13 cellular contexts compared by ENCODE assay signal in genomic region chr7:6443372-6443941, GRCh38. TPM values are rescaled to one million over a fixed set of nuclear protein-coding genes. Genes with fewer than 3 reads are reported as not detected.
DNase-seq lines count a peak whose midpoint lies in the region; ATAC-seq, FAIRE-seq and TF ChIP-seq lines count a peak whose summit lies in the region.
"Had no signal": no experiment of that assay in that cellular context is flagged by ENCODE, and none has a peak within 500 bp of the region (broad histone marks: within the 10 kb centered on the region; RNA-seq: fewer than 3 reads in every experiment).

No MANE protein-coding gene starts in this region.

- H3K4me1 ChIP-seq in keratinocyte (ENCODE audit: control insufficient read depth, extremely low read depth, insufficient read depth, low read length): peaks cover 14% of the 10 kb centered on the region

- DNase-seq in ACHN: peak; percentile 98
- peak; percentile 54 for DNase-seq in HFF-Myc (ENCODE audit: extremely low read depth, low read depth)
- peak; percentile 85 for DNase-seq in amniotic stem cell (lab: John Stamatoyannopoulos, UW)
- DNase-seq in keratinocyte (ENCODE audit: low read depth, low spot score): peak; percentile 53
- DNase-seq in NCI-H82 treated with DMSO at 0.1 percent for 48 hours (lab: John Stamatoyannopoulos, UW; ENCODE audit: unreplicated experiment): no peak
- no peak for DNase-seq in NCI-H1092 (lab: John Stamatoyannopoulos, UW)
- no peak for DNase-seq in ureter (ENCODE audit: low spot score)
- DNase-seq: CD8-positive, alpha-beta memory T cell; NCI-H2081; right cardiac atrium; stimulated activated naive CD4-positive, alpha-beta T cell treated with Interleukin-2 at 50 U/mL for 16 hours had no signal

- no peaks in the 10 kb centered on the region for H3K9me3 ChIP-seq in keratinocyte (ENCODE audit: control insufficient read depth, low read depth, low read length)

- H3K4me3 ChIP-seq in HFF-Myc (replicated peaks; ENCODE audit: low read depth, low read length) (no peak overlapping the region), keratinocyte (ENCODE audit: control insufficient read depth in 2 of 3, extremely low read depth in 1 of 3, insufficient read depth in 2 of 3, low read depth in 1 of 3, low read length in 3 of 3) (no peak overlapping the region)

- no peak overlapping the region for H3K9ac ChIP-seq in keratinocyte (ENCODE audit: control insufficient read depth, extremely low read depth, insufficient read depth, low read length)

- H3K27ac ChIP-seq in keratinocyte (ENCODE audit: control insufficient read depth, insufficient read depth, low read length): peak overlapping the region; percentile 4

- H3K27me3 ChIP-seq in keratinocyte (ENCODE audit: control insufficient read depth, extremely low read depth, insufficient read depth, low read length): no peaks in the 10 kb centered on the region

- no peak overlapping the region for H3K4me2 ChIP-seq in keratinocyte (ENCODE audit: control insufficient read depth, extremely low read depth, insufficient read depth, low read depth, low read length)

- H4K20me1 ChIP-seq in keratinocyte (ENCODE audit: control insufficient read depth, extremely low read depth, insufficient read depth, low read length): no peaks in the 10 kb centered on the region

- peaks cover 12 to 15% of the 10 kb centered on the region in 2 experiments for H3K36me3 ChIP-seq in keratinocyte (ENCODE audit: control insufficient read depth in 2 of 2, extremely low read depth in 1 of 2, insufficient read depth in 2 of 2, low read length in 2 of 2)

- ATAC-seq in HG02840 (IDR thresholded peaks at IDR 0.05; ENCODE audit: low FRiP score, unreplicated experiment): no peak
- ATAC-seq: right cardiac atrium had no signal

- in situ Hi-C loops in ACHN (cut with HindIII; ENCODE audit: low pct_ligation_motif_present, low pct_unique_long_range_greater_than_20kb, low sequenced_read_pairs): no loop called here

- dilution Hi-C loops in keratinocyte (cut with MboI; ENCODE audit: extremely low pct_ligation_motif_present, low sequenced_read_pairs): no loop called here

- FAIRE-seq in keratinocyte (lab: Jason Lieb, UNC): no peak
- FAIRE-seq: colon had no signal

- H2AFZ ChIP-seq in keratinocyte (ENCODE audit: control insufficient read depth, low read length): no peak overlapping the region

- TF ChIP-seq CTCF in HFF-Myc (IDR thresholded peaks at IDR 0.05; ENCODE audit: low read depth, low read length, missing control alignments) (no peak), keratinocyte (optimal IDR thresholded peaks at IDR 0.05 in 1 of 3, IDR thresholded peaks at IDR 0.05 in 1 of 3, conservative IDR thresholded peaks at IDR 0.05 in 1 of 3; ENCODE audit: extremely low read depth in 1 of 3, insufficient read depth in 2 of 3, low read length in 3 of 3) (peak in 1 of 3 experiments; percentile 12)

- H3K79me2 ChIP-seq in keratinocyte (ENCODE audit: control insufficient read depth, insufficient read depth, low read length): peaks cover 60% of the 10 kb centered on the region

- H3K9me1 ChIP-seq in keratinocyte (ENCODE audit: control insufficient read depth, extremely low read depth, insufficient read depth, low read length): no peaks in the 10 kb centered on the region

RNA-seq across cellular contexts. Expression of gene DAGLB, which starts 4.3 kb away (rescaled TPM):
- polyA plus RNA-seq in keratinocyte: 15.5 to 29.7 TPM (median 20.8 TPM) in 3 replicates
- polyA plus RNA-seq in keratinocyte (2011; ENCODE audit: low read depth): 24.8 TPM
- 7.7 and 7.9 TPM in 2 replicates for polyA plus RNA-seq in keratinocyte (2011; cell fraction: cytosol; rRNA removed)
- polyA plus RNA-seq in keratinocyte (2011; cell fraction: nucleus; rRNA removed): 59.6 and 61.5 TPM in 2 replicates
- 13.1 and 32.3 TPM in 2 replicates for polyA plus RNA-seq in keratinocyte (2012; ENCODE audit: low replicate concordance)
- 34.8 to 51.1 TPM (median 41.2 TPM) in 3 replicates for polyA minus RNA-seq in keratinocyte
- polyA minus RNA-seq in keratinocyte (2011; cell fraction: cytosol; rRNA and poly(A)+ RNA removed): 20.7 TPM
- 53.1 and 91.4 TPM in 2 replicates for polyA minus RNA-seq in keratinocyte (2011; cell fraction: nucleus; rRNA and poly(A)+ RNA removed)
- 16.8 TPM for total RNA-seq in ureter

RNA-seq across cellular contexts. Expression of gene KDELR2, which starts 40.5 kb away (rescaled TPM):
- polyA plus RNA-seq in keratinocyte: 89.2 to 154 TPM (median 145 TPM) in 3 replicates
- polyA plus RNA-seq in keratinocyte (2011; ENCODE audit: low read depth): 86.1 TPM
- 108 and 144 TPM in 2 replicates for polyA plus RNA-seq in keratinocyte (2011; cell fraction: cytosol; rRNA removed)
- 74.9 and 80.3 TPM in 2 replicates for polyA plus RNA-seq in keratinocyte (2011; cell fraction: nucleus; rRNA removed)
- polyA plus RNA-seq in keratinocyte (2012; ENCODE audit: low replicate concordance): 66.0 and 110 TPM in 2 replicates
- polyA minus RNA-seq in keratinocyte: 101 to 126 TPM (median 103 TPM) in 3 replicates
- 73.5 TPM for polyA minus RNA-seq in keratinocyte (2011; cell fraction: cytosol; rRNA and poly(A)+ RNA removed)
- polyA minus RNA-seq in keratinocyte (2011; cell fraction: nucleus; rRNA and poly(A)+ RNA removed): 24.8 and 38.6 TPM in 2 replicates
- total RNA-seq in ureter: 143 TPM

Comparison
In these comparisons a context has a peak if more than half of its experiments do, and no peak if none do; other contexts are left out.
1. DNase-seq: peak in ACHN (single experiment), HFF-Myc (single experiment), amniotic stem cell (single experiment) and keratinocyte (single experiment); none in NCI-H82 treated with DMSO at 0.1 percent for 48 hours (single experiment), NCI-H1092 (single experiment) and ureter (single experiment).